ENCODE assay signal across 8 cellular contexts in genomic region chr22:22942511-22943329, GRCh38. TPM values are rescaled to one million over a fixed set of nuclear protein-coding genes. Genes with fewer than 3 reads are reported as not detected.
DNase-seq lines count a peak whose midpoint lies in the region; ATAC-seq, FAIRE-seq and TF ChIP-seq lines count a peak whose summit lies in the region.

No MANE protein-coding gene starts in this region.

- POLR2A ChIA-PET in AG04449 (lab: Yijun Ruan, JAX) (no interaction called here), endothelial cell of umbilical vein (lab: Charles Lee) (no interaction called here)
- POLR2A ChIA-PET in activated CD8-positive, alpha-beta T cell treated with anti-CD3 and anti-CD28 coated beads, Interleukin-2, amount 10 ng/mL, durations not matched to agents 7 days and 5 days (lab: Charles Lee), result no interaction called here
- POLR2A ChIA-PET in naive thymus-derived CD8-positive, alpha-beta T cell (lab: Charles Lee), result no interaction called here

- H3K4me1 ChIP-seq in endothelial cell of umbilical vein (ENCODE audit: control insufficient read depth, extremely low read depth, insufficient read depth, low read length), result no peaks in the 10 kb centered on the region

- H3K79me2 ChIP-seq in endothelial cell of umbilical vein (ENCODE audit: control insufficient read depth, insufficient read depth, low read length), result no peaks in the 10 kb centered on the region

- no peaks in the 10 kb centered on the region for H3K9me3 Mint-ChIP-seq in activated CD8-positive, alpha-beta T cell treated with anti-CD3 and anti-CD28 coated beads, Interleukin-2, amount 10 ng/mL, durations not matched to agents 7 days and 5 days (ENCODE audit: insufficient read depth)
- H3K9me3 Mint-ChIP-seq in naive thymus-derived CD8-positive, alpha-beta T cell, result no peaks in the 10 kb centered on the region
- H3K9me3 Mint-ChIP-seq in stimulated activated naive B cell treated with anti-CD40 and anti-IgM and Interleukin-4, amounts not matched to agents 10 μg/mL and 1 μg/mL and 100 μg/mL, for 72 hours, result no peaks in the 10 kb centered on the region

- no TSS peak for BruUV-seq in endothelial cell of umbilical vein (replicated peaks; lab: Mats Ljungman, UMichigan)

- H3K4me1 Mint-ChIP-seq in activated CD8-positive, alpha-beta T cell treated with anti-CD3 and anti-CD28 coated beads, Interleukin-2, amount 10 ng/mL, durations not matched to agents 7 days and 5 days (ENCODE audit: low read depth), result no peaks in the 10 kb centered on the region
- peaks cover 2 to 73% (median 5%) of the 10 kb centered on the region in 4 donors for H3K4me1 Mint-ChIP-seq in naive thymus-derived CD8-positive, alpha-beta T cell
- peaks cover 57 to 91% of the 10 kb centered on the region in 2 donors for H3K4me1 Mint-ChIP-seq in stimulated activated naive B cell treated with anti-CD40 and anti-IgM and Interleukin-4, amounts not matched to agents 10 μg/mL and 1 μg/mL and 100 μg/mL, for 72 hours

- H4K20me1 ChIP-seq in endothelial cell of umbilical vein (replicated peaks; ENCODE audit: control insufficient read depth, extremely low read depth, insufficient read depth, low read length), result no peaks in the 10 kb centered on the region

- H3K4me3 Mint-ChIP-seq in activated CD8-positive, alpha-beta T cell treated with anti-CD3 and anti-CD28 coated beads, Interleukin-2, amount 10 ng/mL, durations not matched to agents 7 days and 5 days, result no peak overlapping the region
- H3K4me3 Mint-ChIP-seq in naive thymus-derived CD8-positive, alpha-beta T cell, result peak overlapping the region in 2 of 10 donors; percentile 8 to 46
- H3K4me3 Mint-ChIP-seq in stimulated activated naive B cell treated with anti-CD40 and anti-IgM and Interleukin-4, amounts not matched to agents 10 μg/mL and 1 μg/mL and 100 μg/mL, for 72 hours, result peak overlapping the region; percentile 3 to 14

- CTCF ChIA-PET in AG04449 (lab: Yijun Ruan, JAX), result interaction anchor here (0.9 to 4.1 kb wide), 12 partner anchors 12 to 477 kb away, joined by 3 to 40 read pairs (median 5); no protein-coding TSS in a partner anchor
- CTCF ChIA-PET in activated CD8-positive, alpha-beta T cell treated with anti-CD3 and anti-CD28 coated beads, Interleukin-2, amount 10 ng/mL, durations not matched to agents 7 days and 5 days (lab: Charles Lee), result interaction anchor here (0.7 to 4.9 kb wide), 20 partner anchors 9 to 201 kb away, joined by 3 to 27 read pairs (median 5); partner anchors contain the start of gene IGLL5
- CTCF ChIA-PET in endothelial cell of umbilical vein (lab: Charles Lee), result interaction anchor here (0.9 to 1.5 kb wide), 6 partner anchors 12 to 133 kb away, joined by 3 to 10 read pairs (median 4); no protein-coding TSS in a partner anchor

- no peak overlapping the region for H3K9ac ChIP-seq in endothelial cell of umbilical vein (replicated peaks; ENCODE audit: extremely low read depth, insufficient read depth, low read length)

- H3K27me3 Mint-ChIP-seq in activated CD8-positive, alpha-beta T cell treated with anti-CD3 and anti-CD28 coated beads, Interleukin-2, amount 10 ng/mL, durations not matched to agents 7 days and 5 days (ENCODE audit: low read depth), result peaks cover 21% of the 10 kb centered on the region
- peaks cover 0 to 4% (median 3%) of the 10 kb centered on the region in 5 donors for H3K27me3 Mint-ChIP-seq in naive thymus-derived CD8-positive, alpha-beta T cell
- H3K27me3 Mint-ChIP-seq in stimulated activated naive B cell treated with anti-CD40 and anti-IgM and Interleukin-4, amounts not matched to agents 10 μg/mL and 1 μg/mL and 100 μg/mL, for 72 hours, result peaks cover 0 to 4% of the 10 kb centered on the region in 2 donors

- intact Hi-C loops in endothelial cell of umbilical vein (cut with micrococcal nuclease), result no loop called here

- TF ChIP-seq CTCF in AG04449 (IDR thresholded peaks at IDR 0.05; ENCODE audit: insufficient read depth, low read length, missing control alignments), result peak; percentile 70
- peak; percentile 81 to 83 for TF ChIP-seq CTCF in endothelial cell of umbilical vein (IDR thresholded peaks at IDR 0.05; ENCODE audit: extremely low read depth in 1 of 2, insufficient read depth in 1 of 2, low read depth in 1 of 2, low read length in 2 of 2)

- no peaks in the 10 kb centered on the region for H3K36me3 Mint-ChIP-seq in activated CD8-positive, alpha-beta T cell treated with anti-CD3 and anti-CD28 coated beads, Interleukin-2, amount 10 ng/mL, durations not matched to agents 7 days and 5 days (ENCODE audit: low read depth)
- no peaks in the 10 kb centered on the region for H3K36me3 Mint-ChIP-seq in naive thymus-derived CD8-positive, alpha-beta T cell
- peaks cover 4 to 14% of the 10 kb centered on the region in 2 donors for H3K36me3 Mint-ChIP-seq in stimulated activated naive B cell treated with anti-CD40 and anti-IgM and Interleukin-4, amounts not matched to agents 10 μg/mL and 1 μg/mL and 100 μg/mL, for 72 hours

- no peaks in the 10 kb centered on the region for H3K27me3 ChIP-seq in endothelial cell of umbilical vein (ENCODE audit: control insufficient read depth in 2 of 2, insufficient read depth in 2 of 2, low read length in 2 of 2)

- no peak overlapping the region for H2AFZ ChIP-seq in endothelial cell of umbilical vein (ENCODE audit: low read depth, low read length)

- H3K36me3 ChIP-seq in endothelial cell of umbilical vein (ENCODE audit: control insufficient read depth in 2 of 2, extremely low read depth in 1 of 2, insufficient read depth in 2 of 2, low read length in 2 of 2), result no peaks in the 10 kb centered on the region

- peak; percentile 89 for ATAC-seq in activated CD8-positive, alpha-beta T cell treated with anti-CD3 and anti-CD28 coated beads, Interleukin-2, amount 10 ng/mL, durations not matched to agents 7 days and 5 days
- peak; percentile 83 to 86 for ATAC-seq in naive thymus-derived CD8-positive, alpha-beta T cell
- peak; percentile 74 to 82 for ATAC-seq in stimulated activated naive B cell treated with anti-CD40 and anti-IgM and Interleukin-4, amounts not matched to agents 10 μg/mL and 1 μg/mL and 100 μg/mL, for 72 hours (replicated peaks)
- ATAC-seq in GM21447 (IDR thresholded peaks at IDR 0.05; ENCODE audit: unreplicated experiment), result no peak

- no peak overlapping the region for H3K4me3 ChIP-seq in AG04449 (ENCODE audit: low read depth, low read length)
- H3K4me3 ChIP-seq in endothelial cell of umbilical vein (replicated peaks in 1 of 3; ENCODE audit: insufficient read depth in 1 of 3, low read depth in 1 of 3, low read length in 3 of 3), result no peak overlapping the region

- no peak for DNase-seq in AG04449 (ENCODE audit: low read depth, low spot score)
- no peak for DNase-seq in GM18507 (ENCODE audit: extremely low spot score, insufficient read length, low read depth)
- peak; percentile 25 for DNase-seq in NCI-H748 treated with DMSO at 0.1 percent for 48 hours (lab: John Stamatoyannopoulos, UW)
- peak; percentile 85 for DNase-seq in activated CD8-positive, alpha-beta T cell treated with anti-CD3 and anti-CD28 coated beads, Interleukin-2, amount 10 ng/mL, durations not matched to agents 7 days and 5 days
- DNase-seq in endothelial cell of umbilical vein (ENCODE audit: low read depth, low spot score), result peak; percentile 41
- DNase-seq in naive thymus-derived CD8-positive, alpha-beta T cell, result peak; percentile 47 to 87 (median 68)
- peak; percentile 38 for DNase-seq in stimulated activated naive B cell treated with anti-CD40 and anti-IgM and Interleukin-4, amounts not matched to agents 10 μg/mL and 1 μg/mL and 100 μg/mL, for 72 hours

- dilution Hi-C loops in endothelial cell of umbilical vein (cut with MboI; ENCODE audit: extremely low pct_ligation_motif_present, low sequenced_read_pairs), result no loop called here

- no peak overlapping the region for H3K27ac Mint-ChIP-seq in activated CD8-positive, alpha-beta T cell treated with anti-CD3 and anti-CD28 coated beads, Interleukin-2, amount 10 ng/mL, durations not matched to agents 7 days and 5 days
- peak overlapping the region in 3 of 10 donors; percentile 8 to 25 (median 20) for H3K27ac Mint-ChIP-seq in naive thymus-derived CD8-positive, alpha-beta T cell
- H3K27ac Mint-ChIP-seq in stimulated activated naive B cell treated with anti-CD40 and anti-IgM and Interleukin-4, amounts not matched to agents 10 μg/mL and 1 μg/mL and 100 μg/mL, for 72 hours, result peak overlapping the region; percentile 62

- H3K27ac ChIP-seq in endothelial cell of umbilical vein (ENCODE audit: insufficient read depth, low read depth, low read length), result no peak overlapping the region

- peak; percentile 85 for FAIRE-seq in GM18507 (lab: Jason Lieb, UNC)
- peak; percentile 37 for FAIRE-seq in endothelial cell of umbilical vein (lab: Jason Lieb, UNC)

- TF ChIP-seq POLR2A in endothelial cell of umbilical vein (IDR thresholded peaks at IDR 0.05; ENCODE audit: low read depth, low read length), result no peak

- H3K4me2 ChIP-seq in endothelial cell of umbilical vein (ENCODE audit: insufficient read depth, low read length), result no peak overlapping the region

- H3K9me3 ChIP-seq in endothelial cell of umbilical vein (replicated peaks; ENCODE audit: control insufficient read depth, insufficient read depth, low read length), result no peaks in the 10 kb centered on the region

- no peaks in the 10 kb centered on the region for H3K9me1 ChIP-seq in endothelial cell of umbilical vein (replicated peaks; ENCODE audit: control insufficient read depth, extremely low read depth, insufficient read depth, low read length)

TF ChIP-seq in endothelial cell of umbilical vein, 7 proteins besides CTCF, POLR2A, EP300 and RAD21 (continues in another document):
- TF ChIP-seq MYC (IDR thresholded peaks at IDR 0.05; ENCODE audit: low read depth, low read length) (no peak), GATA2 (IDR thresholded peaks at IDR 0.05; ENCODE audit: insufficient read depth, insufficient read length, low read depth, low read length) (peak; percentile 66), POLR2AphosphoS5 (IDR thresholded peaks at IDR 0.05; ENCODE audit: insufficient read depth, low read depth, low read length) (no peak), JUN (IDR thresholded peaks at IDR 0.05; ENCODE audit: borderline replicate concordance, insufficient read depth, insufficient read length, low read depth) (no peak), EZH2 (IDR thresholded peaks at IDR 0.05; ENCODE audit: borderline replicate concordance, low read depth, low read length, severe bottlenecking) (no peak)

RNA-seq across cellular contexts. Expression of gene IGLL5, which starts 55.1 kb away (rescaled TPM):
- not detected for total RNA-seq in activated CD8-positive, alpha-beta T cell treated with anti-CD3 and anti-CD28 coated beads, Interleukin-2, amount 10 ng/mL, durations not matched to agents 7 days and 5 days
- total RNA-seq in endothelial cell of umbilical vein, result not detected in 2 replicates
- polyA plus RNA-seq in endothelial cell of umbilical vein, result not detected in 2 replicates
- polyA plus RNA-seq in endothelial cell of umbilical vein (2011; cell fraction: cytosol; rRNA removed), result not detected in 2 replicates
- polyA plus RNA-seq in endothelial cell of umbilical vein (2011; cell fraction: nucleus; rRNA removed), result not detected in 2 replicates
- polyA plus RNA-seq in endothelial cell of umbilical vein (2012), result not detected in 2 replicates
- polyA minus RNA-seq in endothelial cell of umbilical vein, result not detected in 2 replicates
- polyA minus RNA-seq in endothelial cell of umbilical vein (2011; cell fraction: cytosol; rRNA and poly(A)+ RNA removed), result not detected
- polyA minus RNA-seq in endothelial cell of umbilical vein (2011; cell fraction: nucleus; rRNA and poly(A)+ RNA removed), result not detected in 2 replicates
- 1 to 10 TPM; 1.6 to 2.4 TPM for total RNA-seq in naive thymus-derived CD8-positive, alpha-beta T cell
- under 1 TPM in 2 of 3 donors, not detected in 1; 0.27 to 0.33 TPM for polyA plus RNA-seq in naive thymus-derived CD8-positive, alpha-beta T cell

Comparison
In these comparisons a context has a peak if more than half of its experiments do, and no peak if none do; other contexts are left out.
1. DNase-seq: peak in NCI-H748 treated with DMSO at 0.1 percent for 48 hours (single experiment), activated CD8-positive, alpha-beta T cell treated with anti-CD3 and anti-CD28 coated beads, Interleukin-2, amount 10 ng/mL, durations not matched to agents 7 days and 5 days (single experiment), endothelial cell of umbilical vein (single experiment), naive thymus-derived CD8-positive, alpha-beta T cell (10 of 10) and stimulated activated naive B cell treated with anti-CD40 and anti-IgM and Interleukin-4, amounts not matched to agents 10 μg/mL and 1 μg/mL and 100 μg/mL, for 72 hours (single experiment); none in AG04449 (single experiment) and GM18507 (single experiment).